In the genomic region with DNA sequence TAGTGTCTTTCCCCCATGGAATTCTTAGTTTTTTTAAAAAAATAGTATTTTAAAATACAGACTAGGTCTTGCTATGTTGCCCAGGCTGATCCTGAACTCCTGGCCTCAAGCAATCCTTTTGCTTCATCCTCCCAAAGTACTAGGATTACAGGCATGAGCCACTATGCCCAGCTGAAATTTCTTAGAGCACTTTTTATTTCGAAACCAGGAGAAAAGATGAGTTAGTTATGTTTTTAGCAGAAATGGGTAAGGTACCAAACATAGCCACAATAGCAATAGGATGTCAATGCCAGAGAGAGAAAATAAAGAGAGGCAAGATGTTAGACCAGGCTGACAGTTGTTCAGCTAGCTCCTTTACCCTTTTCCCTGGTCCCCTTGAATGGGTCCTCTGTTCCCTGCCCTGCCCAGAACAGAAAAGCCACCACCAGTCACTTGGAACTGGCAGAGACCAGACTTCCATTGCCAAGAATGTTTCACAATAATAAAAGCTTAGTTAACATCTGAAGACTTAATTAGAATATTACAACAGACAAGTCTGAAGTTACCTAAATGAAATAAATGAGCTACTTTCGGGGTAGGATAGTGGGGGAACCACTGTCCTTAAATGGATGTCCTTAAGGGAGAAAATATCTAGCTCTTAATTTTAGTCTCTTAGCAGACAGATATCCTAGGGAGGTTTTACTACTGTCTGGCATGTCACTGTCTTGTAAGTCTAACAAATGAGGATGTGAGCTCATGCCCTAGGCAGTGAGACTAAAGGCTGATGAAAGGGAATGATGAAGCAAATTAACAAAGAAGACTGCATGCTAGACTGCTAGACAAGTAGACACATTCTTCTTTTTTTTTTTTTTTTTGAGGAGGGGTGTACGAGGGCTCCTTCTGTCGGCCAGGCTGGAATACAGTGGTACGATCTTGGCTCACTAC, we compare ENCODE assay signal across 11 cellular contexts. TPM values are rescaled to one million over a fixed set of nuclear protein-coding genes. Genes with fewer than 3 reads are reported as not detected.
DNase-seq lines count a peak whose midpoint lies in the region; ATAC-seq and TF ChIP-seq lines count a peak whose summit lies in the region.
"Had no signal": no experiment of that assay in that cellular context is flagged by ENCODE, and none has a peak within 500 bp of the region (broad histone marks: within the 10 kb centered on the region; RNA-seq: fewer than 3 reads in every experiment).

No MANE protein-coding gene starts in this region.

- H3K36me3 ChIP-seq in spleen (no peaks in the 10 kb centered on the region), neural progenitor cell (no peaks in the 10 kb centered on the region)

- H3K9me3 ChIP-seq in spleen, result no peaks in the 10 kb centered on the region
- H3K9me3 ChIP-seq in neural progenitor cell (ENCODE audit: low read depth), result no peaks in the 10 kb centered on the region

- no peak overlapping the region for H3K4me3 Mint-ChIP-seq in neural progenitor cell
- H3K4me3 Mint-ChIP-seq: natural killer cell had no signal

- intact Hi-C loops in left ventricle myocardium superior (cut with micrococcal nuclease) (no loop called here), spleen (cut with DNase I; ENCODE audit: low total_unique reads) (no loop called here)

- TF ChIP-seq POLR2A in spleen (IDR thresholded peaks at IDR 0.05), result no peak

- peaks cover 79% of the 10 kb centered on the region for H3K79me2 ChIP-seq in neural progenitor cell (ENCODE audit: low read depth)

- H3K27me3 Mint-ChIP-seq in neural progenitor cell (ENCODE audit: insufficient read depth, low read depth), result no peaks in the 10 kb centered on the region

- H3K27ac Mint-ChIP-seq in neural progenitor cell, result no peak overlapping the region

- peak overlapping the region; percentile 34; the same call in 1 of the 2 replicates for H3K27ac ChIP-seq in HL-60 (replicated peaks)
- peak overlapping the region in 5 of 8 donors; percentile 10 to 63 (median 61) for H3K27ac ChIP-seq in spleen
- no peak overlapping the region for H3K27ac ChIP-seq in neural progenitor cell
- H3K27ac ChIP-seq: KMS-11 had no signal

- H3K4me2 ChIP-seq in neural progenitor cell, result no peak overlapping the region
- H3K4me2 ChIP-seq: KMS-11 had no signal

- ATAC-seq in left ventricle myocardium superior, result peak; percentile 85

- H3K4me1 ChIP-seq in spleen, result peaks cover 0 to 17% (median 0%) of the 10 kb centered on the region in 6 donors
- no peaks in the 10 kb centered on the region for H3K4me1 ChIP-seq in neural progenitor cell

- no peak overlapping the region for H2AFZ ChIP-seq in neural progenitor cell (replicated peaks)

- H3K27me3 ChIP-seq in HL-60 (ENCODE audit: insufficient read depth, poor library complexity, severe bottlenecking) (no peaks in the 10 kb centered on the region), spleen (replicated peaks in 1 of 7) (no peaks in the 10 kb centered on the region), neural progenitor cell (no peaks in the 10 kb centered on the region)

- H3K4me3 ChIP-seq in HL-60 (replicated peaks; ENCODE audit: insufficient read depth, low read length) (no peak overlapping the region), spleen (no peak overlapping the region), neural progenitor cell (no peak overlapping the region)

- H4K20me1 ChIP-seq in neural progenitor cell (ENCODE audit: low read depth), result peaks cover 7% of the 10 kb centered on the region

- no peaks in the 10 kb centered on the region for H3K4me1 Mint-ChIP-seq in neural progenitor cell

- no peaks in the 10 kb centered on the region for H3F3A ChIP-seq in neural progenitor cell (ENCODE audit: low read depth)

- DNase-seq in HL-60 (ENCODE audit: low read depth in 1 of 2, low spot score in 1 of 2), result peak; percentile 51 to 58
- DNase-seq in amniotic epithelial cell (ENCODE audit: low read depth), result peak; percentile 71
- DNase-seq in left ventricle myocardium superior, result no peak
- no peak for DNase-seq in spleen
- DNase-seq in DMS53 treated with DMSO at 0.1 percent for 48 hours (lab: John Stamatoyannopoulos, UW; ENCODE audit: unreplicated experiment), result no peak
- no peak for DNase-seq in neural progenitor cell (ENCODE audit: low spot score)
- DNase-seq in NCI-H524 (lab: John Stamatoyannopoulos, UW), result no peak
- no peak for DNase-seq in T-helper 1 cell
- DNase-seq: activated gamma-delta T cell treated with Interleukin-2 at 50 U/mL for 16 hours, natural killer cell had no signal

- H3K36me3 Mint-ChIP-seq in neural progenitor cell, result peaks cover 3% of the 10 kb centered on the region
- H3K36me3 Mint-ChIP-seq: natural killer cell had no signal

- no peaks in the 10 kb centered on the region for H3K9me3 Mint-ChIP-seq in neural progenitor cell
- H3K9me3 Mint-ChIP-seq: natural killer cell had no signal

- TF ChIP-seq CTCF in HL-60 (IDR thresholded peaks at IDR 0.05; ENCODE audit: insufficient read depth, low read length) (no peak), spleen (IDR thresholded peaks at IDR 0.05 in 8 of 11, conservative IDR thresholded peaks at IDR 0.05 in 3 of 11) (no peak), neural progenitor cell (IDR thresholded peaks at IDR 0.05) (no peak)

- H3K9ac ChIP-seq in neural progenitor cell, result no peak overlapping the region
- H3K9ac ChIP-seq: KMS-11 had no signal

- WGBS in spleen, 5 donors, result 56 to 80% (median 71%) methylated on average over 5 of the region's 5 CpGs

RNA-seq across cellular contexts. Expression of gene ABL2, which starts 54.2 kb away (rescaled TPM):
- 8.4 TPM for total RNA-seq in left ventricle myocardium superior
- 10 to 100 TPM; 12.8 to 21.7 (median 17.7) TPM for total RNA-seq in spleen
- 1 to 10 TPM; 1.3 to 2.6 (median 1.5) TPM for polyA plus RNA-seq in spleen
- 17.9 and 20.1 TPM in 2 replicates for total RNA-seq in neural progenitor cell (ENCODE audit: low replicate concordance)

Comparison
In these comparisons a context has a peak if more than half of its experiments do, and no peak if none do; other contexts are left out.
1. DNase-seq: peak in HL-60 (2 of 2) and amniotic epithelial cell (single experiment); none in left ventricle myocardium superior (single experiment), spleen (single experiment), DMS53 treated with DMSO at 0.1 percent for 48 hours (single experiment), neural progenitor cell (single experiment), NCI-H524 (0 of 2) and T-helper 1 cell (0 of 5).